ENCODE assay signal across 8 cellular contexts in the genomic region with DNA sequence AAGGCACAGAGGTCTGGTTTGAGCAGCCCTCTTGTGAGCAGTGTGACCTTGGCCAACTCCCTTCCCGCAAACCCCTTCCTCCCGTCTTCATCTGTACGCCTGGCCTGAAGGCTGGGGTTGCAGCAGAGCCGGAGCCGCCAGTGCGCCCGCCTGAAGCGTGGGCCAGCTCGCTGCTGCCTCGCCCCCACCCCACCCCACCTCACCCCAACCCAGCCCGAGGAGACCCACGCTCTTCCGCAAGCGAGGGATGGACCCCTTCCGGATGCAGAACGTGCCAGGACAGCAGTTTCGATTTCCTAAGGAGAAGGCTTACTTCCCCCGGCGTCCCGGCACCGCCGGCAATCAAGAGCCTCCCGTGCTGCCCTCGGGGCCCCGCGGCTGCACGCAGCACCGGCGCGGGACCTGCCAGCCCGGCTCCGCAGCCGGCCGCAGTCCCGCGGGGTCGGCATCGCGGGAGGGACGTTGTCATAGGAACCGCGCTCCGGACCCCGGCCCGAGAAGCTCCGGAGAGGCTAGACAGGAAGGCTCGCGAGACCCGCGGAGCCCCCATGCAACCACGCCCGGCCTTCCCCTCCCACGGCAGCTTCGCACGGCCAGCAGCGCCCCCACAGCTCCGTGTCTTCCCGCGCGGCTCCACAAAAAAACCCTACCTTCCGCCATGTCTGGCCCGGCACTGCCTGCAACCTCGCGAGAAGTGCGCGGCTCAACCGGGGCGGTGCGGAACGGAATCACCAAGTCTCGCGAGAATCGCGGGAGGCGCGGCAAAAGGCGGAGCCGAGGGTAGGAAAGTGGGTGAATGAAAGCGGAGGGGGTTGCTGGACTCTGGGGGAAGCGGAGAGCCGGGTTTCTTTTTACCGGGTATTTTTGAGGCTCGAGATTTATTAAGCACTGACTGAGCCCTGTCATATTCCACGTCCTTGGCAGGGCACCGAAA. TPM values are rescaled to one million over a fixed set of nuclear protein-coding genes. Genes with fewer than 3 reads are reported as not detected.
DNase-seq lines count a peak whose midpoint lies in the region; FAIRE-seq and TF ChIP-seq lines count a peak whose summit lies in the region.

A gene with protein sequence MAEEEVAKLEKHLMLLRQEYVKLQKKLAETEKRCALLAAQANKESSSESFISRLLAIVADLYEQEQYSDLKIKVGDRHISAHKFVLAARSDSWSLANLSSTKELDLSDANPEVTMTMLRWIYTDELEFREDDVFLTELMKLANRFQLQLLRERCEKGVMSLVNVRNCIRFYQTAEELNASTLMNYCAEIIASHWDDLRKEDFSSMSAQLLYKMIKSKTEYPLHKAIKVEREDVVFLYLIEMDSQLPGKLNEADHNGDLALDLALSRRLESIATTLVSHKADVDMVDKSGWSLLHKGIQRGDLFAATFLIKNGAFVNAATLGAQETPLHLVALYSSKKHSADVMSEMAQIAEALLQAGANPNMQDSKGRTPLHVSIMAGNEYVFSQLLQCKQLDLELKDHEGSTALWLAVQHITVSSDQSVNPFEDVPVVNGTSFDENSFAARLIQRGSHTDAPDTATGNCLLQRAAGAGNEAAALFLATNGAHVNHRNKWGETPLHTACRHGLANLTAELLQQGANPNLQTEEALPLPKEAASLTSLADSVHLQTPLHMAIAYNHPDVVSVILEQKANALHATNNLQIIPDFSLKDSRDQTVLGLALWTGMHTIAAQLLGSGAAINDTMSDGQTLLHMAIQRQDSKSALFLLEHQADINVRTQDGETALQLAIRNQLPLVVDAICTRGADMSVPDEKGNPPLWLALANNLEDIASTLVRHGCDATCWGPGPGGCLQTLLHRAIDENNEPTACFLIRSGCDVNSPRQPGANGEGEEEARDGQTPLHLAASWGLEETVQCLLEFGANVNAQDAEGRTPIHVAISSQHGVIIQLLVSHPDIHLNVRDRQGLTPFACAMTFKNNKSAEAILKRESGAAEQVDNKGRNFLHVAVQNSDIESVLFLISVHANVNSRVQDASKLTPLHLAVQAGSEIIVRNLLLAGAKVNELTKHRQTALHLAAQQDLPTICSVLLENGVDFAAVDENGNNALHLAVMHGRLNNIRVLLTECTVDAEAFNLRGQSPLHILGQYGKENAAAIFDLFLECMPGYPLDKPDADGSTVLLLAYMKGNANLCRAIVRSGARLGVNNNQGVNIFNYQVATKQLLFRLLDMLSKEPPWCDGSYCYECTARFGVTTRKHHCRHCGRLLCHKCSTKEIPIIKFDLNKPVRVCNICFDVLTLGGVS (minus strand): TSS at position 698 of the 934 bp plus-strand sequence. CDS start 38 bp downstream, at position 660.

- H4K8ac ChIP-seq in neuronal stem cell (ENCODE audit: low read depth, low read length), result no peak within 1 kb of the TSS

- peak within 1 kb of the TSS; percentile 94 for H3K4me3 ChIP-seq in HEK293 (ENCODE audit: low read depth, low read length)
- peak within 1 kb of the TSS; percentile 73 to 96 for H3K4me3 ChIP-seq in neuronal stem cell (ENCODE audit: low read length in 2 of 2)
- H3K4me3 ChIP-seq in subcutaneous abdominal adipose tissue (ENCODE audit: low read depth in 1 of 5, low read length in 5 of 5), result peak within 1 kb of the TSS; percentile 91 to 95 (median 93)

- no peak for FAIRE-seq in frontal cortex (lab: Jason Lieb, UNC)

- no peak within 1 kb of the TSS for H4K91ac ChIP-seq in neuronal stem cell (ENCODE audit: low read depth, low read length, poor library complexity)

- TF ChIP-seq CTCF in HEK293 (tag by site-specific recombination; IDR thresholded peaks at IDR 0.05), result peak; percentile 96

- H3K4me1 ChIP-seq in HEK293 (ENCODE audit: control insufficient read depth, insufficient read depth, low read length) (peaks cover 4% of the 10 kb centered on the region; the same call in 1 of the 2 replicates), neuronal stem cell (ENCODE audit: control insufficient read depth in 2 of 2, insufficient read depth in 1 of 2, low read depth in 1 of 2, low read length in 2 of 2) (peaks cover 9 to 14% of the 10 kb centered on the region in 2 donors), subcutaneous abdominal adipose tissue (ENCODE audit: control insufficient read depth in 5 of 5, insufficient read depth in 5 of 5, low read length in 5 of 5) (peaks cover 12 to 30% (median 22%) of the 10 kb centered on the region in 5 donors)

- H3K4me2 ChIP-seq in neuronal stem cell (ENCODE audit: insufficient read depth, low read length, poor library complexity, severe bottlenecking), result peak within 1 kb of the TSS; percentile 91

- peak within 1 kb of the TSS; percentile 96 for H2AK5ac ChIP-seq in neuronal stem cell (ENCODE audit: low read depth, low read length)

- H3K36me3 ChIP-seq in HEK293 (ENCODE audit: control insufficient read depth in 2 of 2, insufficient read depth in 1 of 2, low read length in 2 of 2) (peaks cover 9 to 41% of the 10 kb centered on the region in 2 experiments), neuronal stem cell (replicated peaks in 1 of 2; ENCODE audit: control insufficient read depth in 2 of 2, insufficient read depth in 2 of 2, low read length in 2 of 2) (peaks cover 12 to 53% of the 10 kb centered on the region in 2 donors), subcutaneous abdominal adipose tissue (ENCODE audit: control insufficient read depth in 5 of 5, insufficient read depth in 5 of 5, low read length in 5 of 5) (peaks cover 3 to 16% (median 11%) of the 10 kb centered on the region in 5 donors)

- POLR2A ChIA-PET in HEK293 (lab: Yijun Ruan, JAX), result interaction anchor here (0.5 to 2.0 kb wide), 9 partner anchors 9 to 233 kb away, joined by 3 to 9 read pairs (median 4); a partner anchor contains a TSS

- H3K27me3 ChIP-seq in neuronal stem cell (ENCODE audit: control insufficient read depth in 3 of 3, insufficient read depth in 3 of 3, low read depth in 1 of 3, low read length in 3 of 3) (no peaks in the 10 kb centered on the region), subcutaneous abdominal adipose tissue (ENCODE audit: control insufficient read depth in 5 of 5, insufficient read depth in 4 of 5, low read length in 5 of 5) (no peaks in the 10 kb centered on the region)

- WGBS in neuronal stem cell (ENCODE audit: extremely low coverage in 2 of 2, insufficient read length in 2 of 2, insufficient replicate concordance in 1 of 2), 2 donors, result no CpG with 5 or more reads among the region's 85 CpGs

- no peak within 1 kb of the TSS for H2BK12ac ChIP-seq in neuronal stem cell (ENCODE audit: low read length)

- peaks cover 13% of the 10 kb centered on the region for H3K79me1 ChIP-seq in neuronal stem cell (ENCODE audit: low read depth, low read length)

- H3K27ac ChIP-seq in HEK293 (ENCODE audit: extremely low read depth, low read depth, low read length), result peak within 1 kb of the TSS; percentile 89
- peak within 1 kb of the TSS; percentile 78 for H3K27ac ChIP-seq in neuronal stem cell (replicated peaks; ENCODE audit: low read length)
- peak within 1 kb of the TSS; percentile 82 for H3K27ac ChIP-seq in subcutaneous abdominal adipose tissue (ENCODE audit: low read depth, low read length)

- H3K9ac ChIP-seq in neuronal stem cell (ENCODE audit: low read depth, low read length, poor library complexity), result peak within 1 kb of the TSS; percentile 92
- peak within 1 kb of the TSS; percentile 91 to 97 (median 96) for H3K9ac ChIP-seq in subcutaneous abdominal adipose tissue (ENCODE audit: low read length in 5 of 5)

- peak within 1 kb of the TSS; percentile 75 for H3K23ac ChIP-seq in neuronal stem cell (ENCODE audit: low read depth, low read length, poor library complexity)

- H3K14ac ChIP-seq in neuronal stem cell (ENCODE audit: low read length), result peak within 1 kb of the TSS; percentile 65

- no peaks in the 10 kb centered on the region for H3K9me3 ChIP-seq in HEK293 (ENCODE audit: control insufficient read depth, insufficient read depth, low read depth, low read length)
- peaks cover 13 to 31% of the 10 kb centered on the region in 2 donors for H3K9me3 ChIP-seq in neuronal stem cell (replicated peaks in 1 of 2; ENCODE audit: control insufficient read depth in 2 of 2, insufficient read depth in 1 of 2, low read depth in 1 of 2, low read length in 2 of 2)
- H3K9me3 ChIP-seq in subcutaneous abdominal adipose tissue (ENCODE audit: control insufficient read depth in 5 of 5, low read length in 5 of 5), result peaks cover 0 to 12% (median 11%) of the 10 kb centered on the region in 5 donors

- peak within 1 kb of the TSS; percentile 96 for H2AFZ ChIP-seq in neuronal stem cell (ENCODE audit: low read length)

- H2BK120ac ChIP-seq in neuronal stem cell (ENCODE audit: low read depth, low read length), result peak within 1 kb of the TSS; percentile 72

- no peak within 1 kb of the TSS for H2BK15ac ChIP-seq in neuronal stem cell (ENCODE audit: low read length)

- in situ Hi-C loops in G401 (cut with HindIII; ENCODE audit: low sequenced_read_pairs), result no loop called here
- in situ Hi-C loops in SK-MEL-5 (cut with HindIII; ENCODE audit: low pct_unique_long_range_greater_than_20kb, low sequenced_read_pairs), result no loop called here

- H2BK5ac ChIP-seq in neuronal stem cell (ENCODE audit: low read length), result peak within 1 kb of the TSS; percentile 80

- H3K4ac ChIP-seq in neuronal stem cell (ENCODE audit: low read length), result peak within 1 kb of the TSS; percentile 53

- CTCF ChIA-PET in HEK293 (lab: Yijun Ruan, JAX), result interaction anchor here (0.6 to 7.2 kb wide), 7 partner anchors 15 to 150 kb away, joined by 3 to 76 read pairs (median 3); no protein-coding TSS in a partner anchor

- H3K18ac ChIP-seq in neuronal stem cell (ENCODE audit: low read length), result peak within 1 kb of the TSS; percentile 99

- peak; percentile 94 for DNase-seq in G401 (ENCODE audit: low spot score)
- DNase-seq in NAMALWA (ENCODE audit: low spot score), result peak; percentile 93
- DNase-seq in SK-MEL-5 (ENCODE audit: low read depth, low spot score), result peak; percentile 93
- peak; percentile 98 for DNase-seq in activated naive CD4-positive, alpha-beta T cell treated with Interleukin-2 at 50 U/mL for 16 hours
- peak; percentile 95 to 98 for DNase-seq in frontal cortex (ENCODE audit: low spot score in 2 of 2)
- DNase-seq in neuronal stem cell (ENCODE audit: low spot score), result peak; percentile 95

RNA-seq across cellular contexts. Expression of the gene that starts here (rescaled TPM):
- 13.3 and 22.2 TPM in 2 replicates for total RNA-seq in G401 (2014; rRNA removed; shearing (Covaris generic))
- total RNA-seq in SK-MEL-5 (2014; rRNA removed; shearing (Covaris generic)), result 19.1 and 24.4 TPM in 2 replicates
- polyA plus RNA-seq in SK-MEL-5 (2015; cell fraction: cytosol; rRNA removed), result 36.5 and 43.9 TPM in 2 replicates
- polyA plus RNA-seq in SK-MEL-5 (2015; cell fraction: nucleus; rRNA removed), result 99.9 and 141 TPM in 2 replicates
- total RNA-seq in frontal cortex, result 33.0 TPM
- polyA plus RNA-seq in neuronal stem cell (2013, experiment 1 of 2), result 17.7 TPM
- 18.3 TPM for polyA plus RNA-seq in neuronal stem cell (2013, experiment 2 of 2)

Comparison
In these comparisons a context has a peak if more than half of its experiments do, and no peak if none do; other contexts are left out.
1. Peak in every context shown above with its lines: DNase-seq, H3K4me3 ChIP-seq and H3K27ac ChIP-seq.